Comparison of ENCODE assay signal across 14 cellular contexts in genomic region chr2:227627769-227628168, GRCh38. TPM values are rescaled to one million over a fixed set of nuclear protein-coding genes. Genes with fewer than 3 reads are reported as not detected.
DNase-seq lines count a peak whose midpoint lies in the region; ATAC-seq, FAIRE-seq and TF ChIP-seq lines count a peak whose summit lies in the region.
"Had no signal": no experiment of that assay in that cellular context is flagged by ENCODE, and none has a peak within 500 bp of the region (broad histone marks: within the 10 kb centered on the region; RNA-seq: fewer than 3 reads in every experiment).

No MANE protein-coding gene starts in this region.

- POLR2A ChIA-PET in HepG2 (lab: Yijun Ruan, JAX), result no interaction called here

- H3K4me3 Mint-ChIP-seq in natural killer cell treated with Interleukin-12 subunit alpha and Interleukin-12 subunit beta and Interleukin-15 and Interleukin-18, amount 100 ng/mL, for 72 hours, result no peak overlapping the region
- H3K4me3 Mint-ChIP-seq in natural killer cell, result no peak overlapping the region

- H3K9me3 ChIP-seq in breast epithelium (no peaks in the 10 kb centered on the region), HepG2 (ENCODE audit: low read length) (no peaks in the 10 kb centered on the region), esophagus squamous epithelium (no peaks in the 10 kb centered on the region)

- no peak for FAIRE-seq in HepG2 (lab: Jason Lieb, UNC)
- FAIRE-seq: astrocyte had no signal

- ATAC-seq in natural killer cell treated with Interleukin-12 subunit alpha and Interleukin-12 subunit beta and Interleukin-15 and Interleukin-18, amount 100 ng/mL, for 72 hours, result peak; percentile 62 to 81
- ATAC-seq in natural killer cell (no peak), GM21619 (IDR thresholded peaks at IDR 0.05; ENCODE audit: unreplicated experiment) (peak; percentile 100), HG03139 (IDR thresholded peaks at IDR 0.05; ENCODE audit: unreplicated experiment) (peak; percentile 64), HepG2 (no peak)

- H3K36me3 Mint-ChIP-seq in natural killer cell treated with Interleukin-12 subunit alpha and Interleukin-12 subunit beta and Interleukin-15 and Interleukin-18, amount 100 ng/mL, for 72 hours, result no peaks in the 10 kb centered on the region
- H3K36me3 Mint-ChIP-seq in natural killer cell, result no peaks in the 10 kb centered on the region

- no peak overlapping the region for H2AFZ ChIP-seq in HepG2 (ENCODE audit: low read length)

- TF ChIP-seq EP300 in HepG2 (IDR thresholded peaks at IDR 0.05; ENCODE audit: low read depth in 2 of 2, low read length in 2 of 2) (no peak), HepG2 (CRISPR knock-in tag; IDR thresholded peaks at IDR 0.05; ENCODE audit: borderline replicate concordance) (no peak)

- H3K27me3 ChIP-seq in breast epithelium (no peaks in the 10 kb centered on the region), HepG2 (ENCODE audit: control insufficient read depth in 1 of 2, insufficient read depth in 2 of 2, low read length in 2 of 2) (peaks cover 0 to 11% of the 10 kb centered on the region in 2 experiments; a peak in 2 of 5 replicates), esophagus squamous epithelium (peaks cover 0 to 8% (median 0%) of the 10 kb centered on the region in 4 donors)
- H3K27me3 ChIP-seq: MG63 had no signal

- H3K27me3 Mint-ChIP-seq in natural killer cell treated with Interleukin-12 subunit alpha and Interleukin-12 subunit beta and Interleukin-15 and Interleukin-18, amount 100 ng/mL, for 72 hours, result peaks cover 10 to 39% of the 10 kb centered on the region in 2 donors
- peaks cover 9 to 26% of the 10 kb centered on the region in 2 donors for H3K27me3 Mint-ChIP-seq in natural killer cell (ENCODE audit: low read depth in 2 of 2)

- H3K4me3 ChIP-seq in breast epithelium (no peak overlapping the region), HepG2 (replicated peaks in 1 of 3; ENCODE audit: insufficient read depth in 1 of 3, low read depth in 2 of 3, low read length in 3 of 3) (no peak overlapping the region), esophagus squamous epithelium (no peak overlapping the region)
- H3K4me3 ChIP-seq: MG63 had no signal

- no peak overlapping the region for H3K9ac ChIP-seq in HepG2 (ENCODE audit: insufficient read depth, low read depth, low read length)

- H4K20me1 ChIP-seq in HepG2 (ENCODE audit: insufficient read depth, low read length), result no peaks in the 10 kb centered on the region

- intact Hi-C loops in natural killer cell (cut with micrococcal nuclease), result no loop called here
- intact Hi-C loops in breast epithelium (cut with DNase I; ENCODE audit: low total_unique reads), result no loop called here
- intact Hi-C loops in HepG2 (cut with micrococcal nuclease; ENCODE audit: unreplicated experiment), result no loop called here
- intact Hi-C loops in esophagus squamous epithelium (cut with DNase I), result no loop called here

- TF ChIP-seq RAD21 in HepG2 (CRISPR knock-in tag; IDR thresholded peaks at IDR 0.05), result no peak

- WGBS in HepG2 (ENCODE audit: low lambda C conversion rate), result 60% methylated on average over 3 of the region's 3 CpGs
- 82 to 84% methylated on average over 3 of the region's 3 CpGs for WGBS in esophagus squamous epithelium, 2 donors

- H3K79me2 ChIP-seq in HepG2 (ENCODE audit: insufficient read depth, low read length), result no peaks in the 10 kb centered on the region

- in situ Hi-C loops in HepG2 (cut with HindIII; ENCODE audit: extremely low pct_ligation_motif_present, low pct_unique_long_range_greater_than_20kb), result no loop called here

- H3K27ac Mint-ChIP-seq in natural killer cell treated with Interleukin-12 subunit alpha and Interleukin-12 subunit beta and Interleukin-15 and Interleukin-18, amount 100 ng/mL, for 72 hours, result no peak overlapping the region
- H3K27ac Mint-ChIP-seq in natural killer cell, result no peak overlapping the region

- CTCF ChIA-PET in HepG2 (lab: Yijun Ruan, JAX; ENCODE audit: low intra/inter-chr PET ratio, low total read pairs), result no interaction called here

- H3K27ac ChIP-seq in breast epithelium (no peak overlapping the region), HepG2 (ENCODE audit: extremely low read length, insufficient read depth, low read length) (no peak overlapping the region), esophagus squamous epithelium (no peak overlapping the region)

- H3K4me2 ChIP-seq in HepG2 (ENCODE audit: low read depth, low read length), result no peak overlapping the region

- H3K9me3 Mint-ChIP-seq in natural killer cell treated with Interleukin-12 subunit alpha and Interleukin-12 subunit beta and Interleukin-15 and Interleukin-18, amount 100 ng/mL, for 72 hours, result no peaks in the 10 kb centered on the region
- no peaks in the 10 kb centered on the region for H3K9me3 Mint-ChIP-seq in natural killer cell

- no TSS peak for BruUV-seq in HepG2 (replicated peaks; lab: Mats Ljungman, UMichigan)

- H3K36me3 ChIP-seq in breast epithelium (no peaks in the 10 kb centered on the region), HepG2 (replicated peaks in 1 of 2; ENCODE audit: control insufficient read depth in 1 of 2, insufficient read depth in 2 of 2, low read length in 2 of 2) (no peaks in the 10 kb centered on the region), esophagus squamous epithelium (no peaks in the 10 kb centered on the region)
- H3K36me3 ChIP-seq: MG63 had no signal

- H3K4me1 ChIP-seq in breast epithelium (no peaks in the 10 kb centered on the region), HepG2 (ENCODE audit: insufficient read depth, low read length) (no peaks in the 10 kb centered on the region), esophagus squamous epithelium (no peaks in the 10 kb centered on the region)

- no peak for DNase-seq in natural killer cell treated with Interleukin-12 subunit alpha and Interleukin-12 subunit beta and Interleukin-15 and Interleukin-18, amount 100 ng/mL, for 72 hours (ENCODE audit: low spot score)
- DNase-seq in natural killer cell (no peak), breast epithelium (ENCODE audit: low spot score in 2 of 2) (no peak), HepG2 (ENCODE audit: low spot score) (no peak), esophagus squamous epithelium (lab: John Stamatoyannopoulos, UW) (no peak), pons (ENCODE audit: low spot score) (no peak)
- DNase-seq: activated CD4-positive, alpha-beta T cell treated with anti-CD3 and anti-CD28 coated beads, Interleukin-2, amount 50 U/mL, for 1 hour; EL; MG63; NCI-H524 treated with DMSO at 0.1 percent for 48 hours had no signal

- no peak for TF ChIP-seq CTCF in natural killer cell (IDR thresholded peaks at IDR 0.05)
- TF ChIP-seq CTCF in breast epithelium (IDR thresholded peaks at IDR 0.05), result no peak
- TF ChIP-seq CTCF in HepG2 (CRISPR knock-in tag; IDR thresholded peaks at IDR 0.05), result no peak
- TF ChIP-seq CTCF in esophagus squamous epithelium (IDR thresholded peaks at IDR 0.05), result no peak

- H3K4me1 Mint-ChIP-seq in natural killer cell treated with Interleukin-12 subunit alpha and Interleukin-12 subunit beta and Interleukin-15 and Interleukin-18, amount 100 ng/mL, for 72 hours (ENCODE audit: low read depth in 2 of 2), result no peaks in the 10 kb centered on the region
- no peaks in the 10 kb centered on the region for H3K4me1 Mint-ChIP-seq in natural killer cell

- TF ChIP-seq POLR2A in breast epithelium (IDR thresholded peaks at IDR 0.05) (no peak), HepG2 (IDR thresholded peaks at IDR 0.05; ENCODE audit: insufficient read depth in 1 of 2, low read depth in 2 of 2, low read length in 2 of 2) (no peak), esophagus squamous epithelium (IDR thresholded peaks at IDR 0.05) (no peak)

RNA-seq across cellular contexts. Expression of gene SCYGR4, which starts 10.5 kb away (rescaled TPM):
- not detected for total RNA-seq in natural killer cell treated with Interleukin-12 subunit alpha and Interleukin-12 subunit beta and Interleukin-15 and Interleukin-18, amount 100 ng/mL, for 72 hours
- total RNA-seq in natural killer cell (not detected), breast epithelium (not detected), HepG2 (2016; rRNA removed; fragmentation: Illumina TruSeq; extraction: Trizol) (not detected in 2 replicates), esophagus squamous epithelium (not detected)
- not detected in 2 replicates for total RNA-seq in HepG2 (2016; cell fraction: cytosol; rRNA removed; fragmentation: Illumina TruSeq; extraction: Trizol; ENCODE audit: low read depth)
- total RNA-seq in HepG2 (2016; cell fraction: insoluble cytoplasmic fraction; rRNA removed; fragmentation: Illumina TruSeq; extraction: Trizol), result not detected in 2 replicates
- not detected in 2 replicates for total RNA-seq in HepG2 (2016; cell fraction: membrane; rRNA removed; fragmentation: Illumina TruSeq; extraction: Trizol)
- total RNA-seq in HepG2 (2016; cell fraction: nucleus; rRNA removed; fragmentation: Illumina TruSeq; extraction: Trizol), result not detected in 2 replicates
- polyA plus RNA-seq in HepG2 (2011; rRNA removed), result not detected in 2 replicates
- polyA plus RNA-seq in HepG2 (2011; cell fraction: cytosol; rRNA removed), result not detected in 2 replicates
- not detected in 2 replicates for polyA plus RNA-seq in HepG2 (2011; cell fraction: nucleus; rRNA removed)
- polyA plus RNA-seq in HepG2 (2012), result not detected in 2 replicates
- polyA plus RNA-seq in HepG2 (2016; cell fraction: cytosol; fragmentation: Illumina TruSeq; extraction: Trizol; ENCODE audit: low read depth), result not detected in 2 replicates
- not detected in 2 replicates for polyA plus RNA-seq in HepG2 (2016; cell fraction: insoluble cytoplasmic fraction; fragmentation: Illumina TruSeq; extraction: Trizol; ENCODE audit: low read depth)
- not detected in 2 replicates for polyA plus RNA-seq in HepG2 (2016; cell fraction: membrane; fragmentation: Illumina TruSeq; extraction: Trizol; ENCODE audit: low read depth)
- polyA plus RNA-seq in HepG2 (2016; cell fraction: nucleus; fragmentation: Illumina TruSeq; extraction: Trizol; ENCODE audit: insufficient read depth, low read depth), result not detected in 2 replicates
- polyA minus RNA-seq in HepG2 (2011; rRNA and poly(A)+ RNA removed; ENCODE audit: low replicate concordance), result not detected in 2 replicates
- not detected in 2 replicates for polyA minus RNA-seq in HepG2 (2011; cell fraction: cytosol; rRNA and poly(A)+ RNA removed)
- not detected in 2 replicates for polyA minus RNA-seq in HepG2 (2011; cell fraction: nucleus; rRNA and poly(A)+ RNA removed)
- total RNA-seq: astrocyte, SK-MEL-5 had no signal

RNA-seq across cellular contexts. Expression of gene SCYGR3, which starts 13.1 kb away (rescaled TPM):
- not detected for total RNA-seq in natural killer cell treated with Interleukin-12 subunit alpha and Interleukin-12 subunit beta and Interleukin-15 and Interleukin-18, amount 100 ng/mL, for 72 hours
- not detected for total RNA-seq in natural killer cell
- total RNA-seq in breast epithelium, result not detected
- not detected in 2 replicates for total RNA-seq in HepG2 (2016; rRNA removed; fragmentation: Illumina TruSeq; extraction: Trizol)
- not detected in 2 replicates for total RNA-seq in HepG2 (2016; cell fraction: cytosol; rRNA removed; fragmentation: Illumina TruSeq; extraction: Trizol; ENCODE audit: low read depth)
- not detected in 2 replicates for total RNA-seq in HepG2 (2016; cell fraction: insoluble cytoplasmic fraction; rRNA removed; fragmentation: Illumina TruSeq; extraction: Trizol)
- total RNA-seq in HepG2 (2016; cell fraction: membrane; rRNA removed; fragmentation: Illumina TruSeq; extraction: Trizol), result not detected in 2 replicates
- not detected in 2 replicates for total RNA-seq in HepG2 (2016; cell fraction: nucleus; rRNA removed; fragmentation: Illumina TruSeq; extraction: Trizol)
- polyA plus RNA-seq in HepG2 (2011; rRNA removed), result not detected in 2 replicates
- polyA plus RNA-seq in HepG2 (2011; cell fraction: cytosol; rRNA removed), result not detected in 2 replicates
- polyA plus RNA-seq in HepG2 (2011; cell fraction: nucleus; rRNA removed), result not detected in 2 replicates
- not detected in 2 replicates for polyA plus RNA-seq in HepG2 (2012)
- polyA plus RNA-seq in HepG2 (2016; cell fraction: cytosol; fragmentation: Illumina TruSeq; extraction: Trizol; ENCODE audit: low read depth), result not detected in 2 replicates
- polyA plus RNA-seq in HepG2 (2016; cell fraction: insoluble cytoplasmic fraction; fragmentation: Illumina TruSeq; extraction: Trizol; ENCODE audit: low read depth), result not detected in 2 replicates
- polyA plus RNA-seq in HepG2 (2016; cell fraction: membrane; fragmentation: Illumina TruSeq; extraction: Trizol; ENCODE audit: low read depth), result not detected in 2 replicates
- not detected in 2 replicates for polyA plus RNA-seq in HepG2 (2016; cell fraction: nucleus; fragmentation: Illumina TruSeq; extraction: Trizol; ENCODE audit: insufficient read depth, low read depth)
- polyA minus RNA-seq in HepG2 (2011; rRNA and poly(A)+ RNA removed; ENCODE audit: low replicate concordance), result not detected in 2 replicates
- not detected in 2 replicates for polyA minus RNA-seq in HepG2 (2011; cell fraction: cytosol; rRNA and poly(A)+ RNA removed)
- not detected in 2 replicates for polyA minus RNA-seq in HepG2 (2011; cell fraction: nucleus; rRNA and poly(A)+ RNA removed)
- not detected for total RNA-seq in esophagus squamous epithelium
- total RNA-seq: astrocyte, SK-MEL-5 had no signal

RNA-seq across cellular contexts. Expression of gene SCYGR2, which starts 29.1 kb away (rescaled TPM):
- total RNA-seq in natural killer cell treated with Interleukin-12 subunit alpha and Interleukin-12 subunit beta and Interleukin-15 and Interleukin-18, amount 100 ng/mL, for 72 hours, result not detected
- total RNA-seq in natural killer cell, result not detected
- total RNA-seq in breast epithelium, result not detected
- not detected in 2 replicates for total RNA-seq in HepG2 (2016; rRNA removed; fragmentation: Illumina TruSeq; extraction: Trizol)
- not detected in 2 replicates for total RNA-seq in HepG2 (2016; cell fraction: cytosol; rRNA removed; fragmentation: Illumina TruSeq; extraction: Trizol; ENCODE audit: low read depth)
- not detected in 2 replicates for total RNA-seq in HepG2 (2016; cell fraction: insoluble cytoplasmic fraction; rRNA removed; fragmentation: Illumina TruSeq; extraction: Trizol)
- not detected in 2 replicates for total RNA-seq in HepG2 (2016; cell fraction: membrane; rRNA removed; fragmentation: Illumina TruSeq; extraction: Trizol)
- total RNA-seq in HepG2 (2016; cell fraction: nucleus; rRNA removed; fragmentation: Illumina TruSeq; extraction: Trizol), result not detected in 2 replicates
- not detected in 2 replicates for polyA plus RNA-seq in HepG2 (2011; rRNA removed)
- polyA plus RNA-seq in HepG2 (2011; cell fraction: cytosol; rRNA removed), result not detected in 2 replicates
- polyA plus RNA-seq in HepG2 (2011; cell fraction: nucleus; rRNA removed), result not detected in 2 replicates
- not detected in 2 replicates for polyA plus RNA-seq in HepG2 (2012)
- polyA plus RNA-seq in HepG2 (2016; cell fraction: cytosol; fragmentation: Illumina TruSeq; extraction: Trizol; ENCODE audit: low read depth), result not detected in 2 replicates
- not detected in 2 replicates for polyA plus RNA-seq in HepG2 (2016; cell fraction: insoluble cytoplasmic fraction; fragmentation: Illumina TruSeq; extraction: Trizol; ENCODE audit: low read depth)
- polyA plus RNA-seq in HepG2 (2016; cell fraction: membrane; fragmentation: Illumina TruSeq; extraction: Trizol; ENCODE audit: low read depth), result not detected in 2 replicates
- polyA plus RNA-seq in HepG2 (2016; cell fraction: nucleus; fragmentation: Illumina TruSeq; extraction: Trizol; ENCODE audit: insufficient read depth, low read depth), result not detected in 2 replicates
- polyA minus RNA-seq in HepG2 (2011; rRNA and poly(A)+ RNA removed; ENCODE audit: low replicate concordance), result not detected in 2 replicates
- not detected in 2 replicates for polyA minus RNA-seq in HepG2 (2011; cell fraction: cytosol; rRNA and poly(A)+ RNA removed)
- polyA minus RNA-seq in HepG2 (2011; cell fraction: nucleus; rRNA and poly(A)+ RNA removed), result not detected in 2 replicates
- not detected for total RNA-seq in esophagus squamous epithelium
- total RNA-seq: astrocyte, SK-MEL-5 had no signal

RNA-seq across cellular contexts. Expression of gene SCYGR5, which starts 38.8 kb away (rescaled TPM):
- total RNA-seq in natural killer cell treated with Interleukin-12 subunit alpha and Interleukin-12 subunit beta and Interleukin-15 and Interleukin-18, amount 100 ng/mL, for 72 hours, result not detected
- total RNA-seq in natural killer cell (not detected), breast epithelium (not detected), HepG2 (2016; rRNA removed; fragmentation: Illumina TruSeq; extraction: Trizol) (not detected in 2 replicates), esophagus squamous epithelium (not detected)
- total RNA-seq in HepG2 (2016; cell fraction: cytosol; rRNA removed; fragmentation: Illumina TruSeq; extraction: Trizol; ENCODE audit: low read depth), result not detected in 2 replicates
- total RNA-seq in HepG2 (2016; cell fraction: insoluble cytoplasmic fraction; rRNA removed; fragmentation: Illumina TruSeq; extraction: Trizol), result not detected in 2 replicates
- total RNA-seq in HepG2 (2016; cell fraction: membrane; rRNA removed; fragmentation: Illumina TruSeq; extraction: Trizol), result not detected in 2 replicates
- total RNA-seq in HepG2 (2016; cell fraction: nucleus; rRNA removed; fragmentation: Illumina TruSeq; extraction: Trizol), result not detected in 2 replicates
- not detected in 2 replicates for polyA plus RNA-seq in HepG2 (2011; rRNA removed)
- not detected in 2 replicates for polyA plus RNA-seq in HepG2 (2011; cell fraction: cytosol; rRNA removed)
- not detected in 2 replicates for polyA plus RNA-seq in HepG2 (2011; cell fraction: nucleus; rRNA removed)
- not detected in 2 replicates for polyA plus RNA-seq in HepG2 (2012)
- not detected in 2 replicates for polyA plus RNA-seq in HepG2 (2016; cell fraction: cytosol; fragmentation: Illumina TruSeq; extraction: Trizol; ENCODE audit: low read depth)
- polyA plus RNA-seq in HepG2 (2016; cell fraction: insoluble cytoplasmic fraction; fragmentation: Illumina TruSeq; extraction: Trizol; ENCODE audit: low read depth), result not detected in 2 replicates
- polyA plus RNA-seq in HepG2 (2016; cell fraction: membrane; fragmentation: Illumina TruSeq; extraction: Trizol; ENCODE audit: low read depth), result not detected in 2 replicates
- not detected in 2 replicates for polyA plus RNA-seq in HepG2 (2016; cell fraction: nucleus; fragmentation: Illumina TruSeq; extraction: Trizol; ENCODE audit: insufficient read depth, low read depth)
- not detected in 2 replicates for polyA minus RNA-seq in HepG2 (2011; rRNA and poly(A)+ RNA removed; ENCODE audit: low replicate concordance)
- polyA minus RNA-seq in HepG2 (2011; cell fraction: cytosol; rRNA and poly(A)+ RNA removed), result not detected in 2 replicates
- not detected in 2 replicates for polyA minus RNA-seq in HepG2 (2011; cell fraction: nucleus; rRNA and poly(A)+ RNA removed)
- total RNA-seq: astrocyte, SK-MEL-5 had no signal

Comparison
In these comparisons a context has a peak if more than half of its experiments do, and no peak if none do; other contexts are left out.
1. ATAC-seq: peak in natural killer cell treated with Interleukin-12 subunit alpha and Interleukin-12 subunit beta and Interleukin-15 and Interleukin-18, amount 100 ng/mL, for 72 hours (2 of 2), GM21619 (single experiment) and HG03139 (single experiment); none in natural killer cell (0 of 3) and HepG2 (single experiment).